ENCODE assay signal across 1 cellular context in genomic region chr11:65118097-65118837, GRCh38.
TF ChIP-seq lines count a peak whose summit lies in the region.

No MANE protein-coding gene starts in this region.

TF ChIP-seq in H1, 55 proteins besides CTCF, POLR2A, EP300 and RAD21:
- TF ChIP-seq CTBP2 (IDR thresholded peaks at IDR 0.05; ENCODE audit: borderline replicate concordance, insufficient read depth, insufficient read length, low read length) (no peak), SAP30 (IDR thresholded peaks at IDR 0.05; ENCODE audit: insufficient read depth, insufficient replicate concordance, low read length) (no peak), USF2 (IDR thresholded peaks at IDR 0.05; ENCODE audit: low read length) (no peak), POU5F1 (IDR thresholded peaks at IDR 0.05; ENCODE audit: low read depth, low read length) (no peak), SIRT6 (IDR thresholded peaks at IDR 0.05; ENCODE audit: low read length) (no peak), KDM1A (IDR thresholded peaks at IDR 0.05; ENCODE audit: borderline replicate concordance, low read length) (no peak), NANOG (IDR thresholded peaks at IDR 0.05; ENCODE audit: insufficient read depth, low read depth, low read length, poor library complexity, severe bottlenecking) (no peak), CHD7 (IDR thresholded peaks at IDR 0.05; ENCODE audit: insufficient replicate concordance, low read length) (no peak), POLR2AphosphoS5 (IDR thresholded peaks at IDR 0.05; ENCODE audit: low read depth, low read length) (no peak), GTF2F1 (IDR thresholded peaks at IDR 0.05; ENCODE audit: borderline replicate concordance, low read depth, low read length) (no peak), CBX8 (IDR thresholded peaks at IDR 0.05; ENCODE audit: borderline replicate concordance, low read depth, low read length) (no peak)
TF ChIP-seq in H1: peak in this region for 0.
